24 cellular contexts compared by ENCODE assay signal in genomic region chr20:36478137-36478905, GRCh38.
DNase-seq lines count a peak whose midpoint lies in the region; ATAC-seq and TF ChIP-seq lines count a peak whose summit lies in the region.
"Had no signal": no experiment of that assay in that cellular context is flagged by ENCODE, and none has a peak within 500 bp of the region (broad histone marks: within the 10 kb centered on the region; RNA-seq: fewer than 3 reads in every experiment).

No MANE protein-coding gene starts in this region.

- H3K36me3 ChIP-seq in ascending aorta (peaks cover 0 to 3% of the 10 kb centered on the region in 2 donors), thoracic aorta (no peaks in the 10 kb centered on the region)
- H3K36me3 ChIP-seq: transverse colon had no signal

- DNase-seq in activated naive CD8-positive, alpha-beta T cell treated with anti-CD3 and anti-CD28 coated beads, Interleukin-2, amount 10 ng/mL, durations not matched to agents 7 days and 5 days: no peak
- no peak for DNase-seq in activated naive CD8-positive, alpha-beta T cell treated with anti-CD3 and anti-CD28 coated beads, Interleukin-2, amount 50 U/mL, for 24 hours
- DNase-seq in ascending aorta (ENCODE audit: low spot score in 2 of 2) (no peak), glutamatergic neuron (no peak), thoracic aorta (ENCODE audit: low spot score) (no peak), RPMI8226 (no peak), G401 (ENCODE audit: low spot score) (no peak)
- DNase-seq: 8988T; activated CD8-positive, alpha-beta T cell treated with anti-CD3 and anti-CD28 coated beads, Interleukin-2, amount 10 ng/mL, durations not matched to agents 7 days and 5 days; activated T-cell treated with anti-CD3 and anti-CD28 coated beads, Interleukin-2, amount 50 U/mL, for 4 hours; COR-L47; erythroblast; GOT3; NCI-H1417 treated with DMSO at 0.1 percent for 48 hours; NCI-H2171 treated with DMSO at 0.1 percent for 48 hours; NCI-H748 treated with DMSO at 0.1 percent for 48 hours; occipital lobe; SJCRH30; stimulated activated naive B cell treated with anti-CD40 and anti-IgM and Interleukin-4, amounts not matched to agents 10 μg/mL and 1 μg/mL and 100 μg/mL, for 72 hours; transverse colon had no signal

- H3K4me1 Mint-ChIP-seq in activated naive CD8-positive, alpha-beta T cell treated with anti-CD3 and anti-CD28 coated beads, Interleukin-2, amount 10 ng/mL, durations not matched to agents 7 days and 5 days: peaks cover 8% of the 10 kb centered on the region
- peaks cover 6% of the 10 kb centered on the region for H3K4me1 Mint-ChIP-seq in activated naive CD8-positive, alpha-beta T cell treated with anti-CD3 and anti-CD28 coated beads, Interleukin-2, amount 50 U/mL, for 24 hours
- peaks cover 33% of the 10 kb centered on the region for H3K4me1 Mint-ChIP-seq in glutamatergic neuron (ENCODE audit: low read depth, unreplicated experiment)

- no peaks in the 10 kb centered on the region for H3K36me3 Mint-ChIP-seq in activated naive CD8-positive, alpha-beta T cell treated with anti-CD3 and anti-CD28 coated beads, Interleukin-2, amount 10 ng/mL, durations not matched to agents 7 days and 5 days
- H3K36me3 Mint-ChIP-seq in activated naive CD8-positive, alpha-beta T cell treated with anti-CD3 and anti-CD28 coated beads, Interleukin-2, amount 50 U/mL, for 24 hours (ENCODE audit: low read depth): no peaks in the 10 kb centered on the region
- no peaks in the 10 kb centered on the region for H3K36me3 Mint-ChIP-seq in glutamatergic neuron (ENCODE audit: unreplicated experiment)

- peak; percentile 22 for ATAC-seq in activated naive CD8-positive, alpha-beta T cell treated with anti-CD3 and anti-CD28 coated beads, Interleukin-2, amount 10 ng/mL, durations not matched to agents 7 days and 5 days (ENCODE audit: low read depth)
- no peak for ATAC-seq in activated naive CD8-positive, alpha-beta T cell treated with anti-CD3 and anti-CD28 coated beads, Interleukin-2, amount 50 U/mL, for 24 hours
- ATAC-seq in thoracic aorta (ENCODE audit: insufficient number of reproducible peaks, low FRiP score, low read depth): no peak
- no peak for ATAC-seq in GM18511 (IDR thresholded peaks at IDR 0.05; ENCODE audit: unreplicated experiment)
- ATAC-seq: activated CD8-positive, alpha-beta T cell treated with anti-CD3 and anti-CD28 coated beads, Interleukin-2, amount 10 ng/mL, durations not matched to agents 7 days and 5 days; activated T-cell treated with anti-CD3 and anti-CD28 coated beads, Interleukin-2, amount 50 U/mL, for 4 hours; left lobe of liver; stimulated activated naive B cell treated with anti-CD40 and anti-IgM and Interleukin-4, amounts not matched to agents 10 μg/mL and 1 μg/mL and 100 μg/mL, for 72 hours had no signal

- no peak overlapping the region for H3K27ac Mint-ChIP-seq in activated naive CD8-positive, alpha-beta T cell treated with anti-CD3 and anti-CD28 coated beads, Interleukin-2, amount 10 ng/mL, durations not matched to agents 7 days and 5 days
- no peak overlapping the region for H3K27ac Mint-ChIP-seq in activated naive CD8-positive, alpha-beta T cell treated with anti-CD3 and anti-CD28 coated beads, Interleukin-2, amount 50 U/mL, for 24 hours
- H3K27ac Mint-ChIP-seq in glutamatergic neuron (ENCODE audit: unreplicated experiment): peak overlapping the region; percentile 72
- H3K27ac Mint-ChIP-seq: activated CD8-positive, alpha-beta T cell treated with anti-CD3 and anti-CD28 coated beads, Interleukin-2, amount 10 ng/mL, durations not matched to agents 7 days and 5 days; activated naive CD4-positive, alpha-beta T cell treated with anti-CD3 and anti-CD28 coated beads, Interleukin-2, amount 50 U/mL, for 24 hours; B cell; stimulated activated naive B cell treated with anti-CD40 and anti-IgM and Interleukin-4, amounts not matched to agents 10 μg/mL and 1 μg/mL and 100 μg/mL, for 72 hours had no signal

- peaks cover 34 to 76% of the 10 kb centered on the region in 2 donors for H3K4me1 ChIP-seq in ascending aorta
- peaks cover 65 to 96% of the 10 kb centered on the region in 2 donors for H3K4me1 ChIP-seq in thoracic aorta (ENCODE audit: control insufficient read depth in 1 of 2, low read depth in 2 of 2)

- H3K4me3 ChIP-seq in ascending aorta (no peak overlapping the region), thoracic aorta (no peak overlapping the region)
- H3K4me3 ChIP-seq: SJCRH30, transverse colon had no signal

- no peaks in the 10 kb centered on the region for H3K9me3 ChIP-seq in ascending aorta
- H3K9me3 ChIP-seq in thoracic aorta: no peaks in the 10 kb centered on the region
- H3K9me3 ChIP-seq: SJCRH30, transverse colon had no signal

- H3K27me3 ChIP-seq in ascending aorta (no peaks in the 10 kb centered on the region), thoracic aorta (replicated peaks; ENCODE audit: insufficient read depth) (no peaks in the 10 kb centered on the region)
- H3K27me3 ChIP-seq: SJCRH30, transverse colon had no signal

- intact Hi-C loops in ascending aorta (cut with DNase I): no loop called here

- no peak overlapping the region for H3K4me3 Mint-ChIP-seq in activated naive CD8-positive, alpha-beta T cell treated with anti-CD3 and anti-CD28 coated beads, Interleukin-2, amount 10 ng/mL, durations not matched to agents 7 days and 5 days
- H3K4me3 Mint-ChIP-seq in activated naive CD8-positive, alpha-beta T cell treated with anti-CD3 and anti-CD28 coated beads, Interleukin-2, amount 50 U/mL, for 24 hours: no peak overlapping the region
- no peak overlapping the region for H3K4me3 Mint-ChIP-seq in glutamatergic neuron (ENCODE audit: unreplicated experiment)
- H3K4me3 Mint-ChIP-seq: activated CD8-positive, alpha-beta T cell treated with anti-CD3 and anti-CD28 coated beads, Interleukin-2, amount 10 ng/mL, durations not matched to agents 7 days and 5 days; activated naive CD4-positive, alpha-beta T cell treated with anti-CD3 and anti-CD28 coated beads, Interleukin-2, amount 50 U/mL, for 24 hours; activated T-cell treated with anti-CD3 and anti-CD28 coated beads, Interleukin-2, amount 50 U/mL, for 4 hours; B cell; stimulated activated naive B cell treated with anti-CD40 and anti-IgM and Interleukin-4, amounts not matched to agents 10 μg/mL and 1 μg/mL and 100 μg/mL, for 72 hours had no signal

- TF ChIP-seq CTCF in ascending aorta (IDR thresholded peaks at IDR 0.05): no peak
- no peak for TF ChIP-seq CTCF in glutamatergic neuron (IDR thresholded peaks at IDR 0.05; ENCODE audit: partially characterized antibody, unreplicated experiment)
- no peak for TF ChIP-seq CTCF in thoracic aorta (IDR thresholded peaks at IDR 0.05)

- POLR2A ChIA-PET in activated naive CD8-positive, alpha-beta T cell treated with anti-CD3 and anti-CD28 coated beads, Interleukin-2, amount 10 ng/mL, durations not matched to agents 7 days and 5 days (lab: Charles Lee): interaction anchor here (1.0 kb wide), 1 partner anchor 17 kb away, joined by 3 read pairs; no protein-coding TSS in a partner anchor

- H3K27me3 Mint-ChIP-seq in activated naive CD8-positive, alpha-beta T cell treated with anti-CD3 and anti-CD28 coated beads, Interleukin-2, amount 10 ng/mL, durations not matched to agents 7 days and 5 days: peaks cover 3% of the 10 kb centered on the region
- H3K27me3 Mint-ChIP-seq in activated naive CD8-positive, alpha-beta T cell treated with anti-CD3 and anti-CD28 coated beads, Interleukin-2, amount 50 U/mL, for 24 hours: no peaks in the 10 kb centered on the region
- peaks cover 4% of the 10 kb centered on the region for H3K27me3 Mint-ChIP-seq in glutamatergic neuron (ENCODE audit: unreplicated experiment)
- H3K27me3 Mint-ChIP-seq: activated naive CD4-positive, alpha-beta T cell treated with anti-CD3 and anti-CD28 coated beads, Interleukin-2, amount 50 U/mL, for 24 hours; B cell; stimulated activated naive B cell treated with anti-CD40 and anti-IgM and Interleukin-4, amounts not matched to agents 10 μg/mL and 1 μg/mL and 100 μg/mL, for 72 hours had no signal

- H3K9me3 Mint-ChIP-seq in activated naive CD8-positive, alpha-beta T cell treated with anti-CD3 and anti-CD28 coated beads, Interleukin-2, amount 10 ng/mL, durations not matched to agents 7 days and 5 days: no peaks in the 10 kb centered on the region
- H3K9me3 Mint-ChIP-seq in activated naive CD8-positive, alpha-beta T cell treated with anti-CD3 and anti-CD28 coated beads, Interleukin-2, amount 50 U/mL, for 24 hours: no peaks in the 10 kb centered on the region
- H3K9me3 Mint-ChIP-seq in glutamatergic neuron (ENCODE audit: unreplicated experiment): peaks cover 16% of the 10 kb centered on the region
- H3K9me3 Mint-ChIP-seq: activated naive CD4-positive, alpha-beta T cell treated with anti-CD3 and anti-CD28 coated beads, Interleukin-2, amount 50 U/mL, for 24 hours; activated T-cell treated with anti-CD3 and anti-CD28 coated beads, Interleukin-2, amount 50 U/mL, for 4 hours; stimulated activated naive B cell treated with anti-CD40 and anti-IgM and Interleukin-4, amounts not matched to agents 10 μg/mL and 1 μg/mL and 100 μg/mL, for 72 hours had no signal

- H3K27ac ChIP-seq in ascending aorta: peak overlapping the region; percentile 75 to 81
- H3K27ac ChIP-seq in thoracic aorta: peak overlapping the region; percentile 47 to 90
- H3K27ac ChIP-seq: SJCRH30, transverse colon had no signal

- in situ Hi-C loops in G401 (cut with HindIII; ENCODE audit: low sequenced_read_pairs): no loop called here
